29 cellular contexts compared by ENCODE assay signal in the genomic region with DNA sequence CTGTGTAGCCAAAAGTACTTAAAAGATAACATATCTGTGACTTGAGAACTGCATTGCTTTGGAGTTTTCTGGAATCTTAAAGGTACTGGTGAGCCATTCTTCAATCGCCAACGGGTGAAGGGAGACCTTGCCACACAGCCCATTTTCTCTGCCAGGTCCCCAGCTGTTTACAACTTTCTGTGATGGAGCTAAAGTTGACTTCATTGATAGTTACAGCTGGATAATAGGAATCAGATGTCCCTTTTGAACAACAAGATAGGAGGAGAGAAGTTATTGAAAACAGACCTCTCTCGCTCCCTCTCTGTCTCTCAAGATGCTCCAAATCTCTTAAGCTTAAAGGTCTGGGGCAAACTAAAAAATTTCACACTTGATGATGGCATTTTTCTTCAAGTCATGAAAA.
DNase-seq lines count a peak whose midpoint lies in the region; ATAC-seq, FAIRE-seq and TF ChIP-seq lines count a peak whose summit lies in the region.
"Had no signal": no experiment of that assay in that cellular context is flagged by ENCODE, and none has a peak within 500 bp of the region (broad histone marks: within the 10 kb centered on the region; RNA-seq: fewer than 3 reads in every experiment).

No MANE protein-coding gene starts in this region.

- no peak overlapping the region for H3K14ac ChIP-seq in H9 (ENCODE audit: insufficient read depth, low read length)

- H4K20me1 ChIP-seq in H9 (ENCODE audit: control insufficient read depth, insufficient read depth, insufficient read length), result no peaks in the 10 kb centered on the region

- no peak overlapping the region for H3K18ac ChIP-seq in H9 (ENCODE audit: insufficient read length, low read depth, low read length)

- WGBS in right cardiac atrium, result 43% methylated on average over 3 of the region's 3 CpGs
- WGBS in testis, 2 donors, result 46 to 49% methylated on average over 3 of the region's 3 CpGs
- no CpG with 5 or more reads among the region's 3 CpGs for WGBS in H9 (ENCODE audit: extremely low coverage, insufficient read length, low lambda C conversion rate)

- no peak for TF ChIP-seq CTCF in HFF-Myc (IDR thresholded peaks at IDR 0.05; ENCODE audit: low read depth, low read length, missing control alignments)
- no peak for TF ChIP-seq CTCF in testis (IDR thresholded peaks at IDR 0.05)
- no peak for TF ChIP-seq CTCF in H9 (conservative IDR thresholded peaks at IDR 0.05)

- H3K4me1 ChIP-seq in right cardiac atrium (ENCODE audit: control insufficient read depth, insufficient read depth, low read length) (peaks cover 5% of the 10 kb centered on the region), testis (peaks cover 52% of the 10 kb centered on the region), H9 (ENCODE audit: insufficient read depth, low read length) (no peaks in the 10 kb centered on the region)
- H3K4me1 ChIP-seq: foreskin keratinocyte had no signal

- no peak for ATAC-seq in right cardiac atrium
- no peak for ATAC-seq in GM18517 (IDR thresholded peaks at IDR 0.05; ENCODE audit: unreplicated experiment)
- ATAC-seq: activated CD8-positive, alpha-beta T cell treated with anti-CD3 and anti-CD28 coated beads, Interleukin-2, amount 10 ng/mL, durations not matched to agents 7 days and 5 days; activated naive CD8-positive, alpha-beta T cell treated with anti-CD3 and anti-CD28 coated beads, Interleukin-2, amount 50 U/mL, for 24 hours; foreskin keratinocyte; natural killer cell had no signal

- no peaks in the 10 kb centered on the region for H3K9me3 ChIP-seq in right cardiac atrium (ENCODE audit: control insufficient read depth, low read length)
- H3K9me3 ChIP-seq in testis, result no peaks in the 10 kb centered on the region
- no peaks in the 10 kb centered on the region for H3K9me3 ChIP-seq in H9 (ENCODE audit: control insufficient read depth, low read depth, low read length)
- H3K9me3 ChIP-seq: ovary, spleen had no signal

- intact Hi-C loops in right cardiac atrium (cut with DNase I), result loop anchor here in 1 of 4 donors (10.0 kb wide), 1 partner anchor 232 kb away; no protein-coding TSS in a partner anchor
- intact Hi-C loops in testis (cut with DNase I; ENCODE audit: low total_unique reads), result no loop called here

- H3K79me2 ChIP-seq in H9 (ENCODE audit: insufficient read depth, low read length), result no peaks in the 10 kb centered on the region

- no peak overlapping the region for H3K9ac ChIP-seq in H9 (ENCODE audit: extremely low read depth, insufficient read length, low read length)

- no peak overlapping the region for H2AK5ac ChIP-seq in H9 (ENCODE audit: insufficient read length, low read length)

- H2BK12ac ChIP-seq in H9 (ENCODE audit: insufficient read length, low read depth, low read length), result no peak overlapping the region

- peak overlapping the region; percentile 91 for H3K27ac ChIP-seq in right cardiac atrium (ENCODE audit: low read length)
- H3K27ac ChIP-seq in testis, result peak overlapping the region; percentile 74 to 83
- no peak overlapping the region for H3K27ac ChIP-seq in H9 (ENCODE audit: insufficient read length, low read depth, low read length)
- H3K27ac ChIP-seq: C4-2B, foreskin keratinocyte, spleen had no signal

- no peak overlapping the region for H3K56ac ChIP-seq in H9 (ENCODE audit: insufficient read length, low read depth, low read length)

- H2BK15ac ChIP-seq in H9 (ENCODE audit: low read depth, low read length), result no peak overlapping the region

- H4K5ac ChIP-seq in H9 (ENCODE audit: insufficient read length, low read depth, low read length), result no peak overlapping the region

- H2AFZ ChIP-seq in H9 (ENCODE audit: low read length), result no peak overlapping the region

- no peaks in the 10 kb centered on the region for H3K23me2 ChIP-seq in H9 (ENCODE audit: insufficient read length, low read depth, low read length, poor library complexity, severe bottlenecking)

- H3K79me1 ChIP-seq in H9 (ENCODE audit: insufficient read depth, low read depth, low read length, poor library complexity, severe bottlenecking), result no peaks in the 10 kb centered on the region

- peak; percentile 38 for DNase-seq in HFF-Myc (ENCODE audit: extremely low read depth, low read depth)
- peak; percentile 25 for DNase-seq in fibroblast of gingiva (ENCODE audit: low read depth)
- peak in 1 of 3 donors; percentile 69 for DNase-seq in right cardiac atrium
- DNase-seq in testis, result no peak
- DNase-seq in H9, result no peak
- no peak for DNase-seq in GM19239 (ENCODE audit: insufficient read length, low spot score)
- DNase-seq: activated CD8-positive, alpha-beta T cell treated with anti-CD3 and anti-CD28 coated beads, Interleukin-2, amount 10 ng/mL, durations not matched to agents 7 days and 5 days; activated effector memory CD4-positive, alpha-beta T cell treated with Interleukin-2 at 50 U/mL for 16 hours; activated naive CD8-positive, alpha-beta T cell treated with anti-CD3 and anti-CD28 coated beads, Interleukin-2, amount 50 U/mL, for 24 hours; activated T-cell treated with anti-CD3 and anti-CD28 coated beads for 4 hours; cerebellar nuclear complex; foreskin keratinocyte; hippocampal formation; immature natural killer cell; KG1; MM.1S; natural killer cell; NCI-H1417 treated with DMSO at 0.1 percent for 48 hours; NCI-H2081 treated with DMSO at 0.1 percent for 48 hours; NCI-H446; NCI-H82; ovary; retina; spleen; stimulated activated CD4-positive, alpha-beta T cell treated with anti-CD3 and anti-CD28 coated beads, Interleukin-2, amount 100 ng/mL, for 48 hours had no signal

- H3K36me3 Mint-ChIP-seq in H9 (ENCODE audit: insufficient read depth in 1 of 3, low read depth in 3 of 3), result peaks cover 15 to 25% (median 21%) of the 10 kb centered on the region in 3 experiments; a peak in 6 of 7 replicates

- H3K27ac Mint-ChIP-seq in H9, result no peak overlapping the region
- H3K27ac Mint-ChIP-seq: activated CD8-positive, alpha-beta T cell treated with anti-CD3 and anti-CD28 coated beads, Interleukin-2, amount 10 ng/mL, durations not matched to agents 7 days and 5 days; activated naive CD8-positive, alpha-beta T cell treated with anti-CD3 and anti-CD28 coated beads, Interleukin-2, amount 50 U/mL, for 24 hours; natural killer cell; T-helper 2 cell treated with Interferon-gamma antibody and Interleukin-4, amounts not matched to agents 5 μg/mL and 100 μg/mL, for 36 hours had no signal

- no peaks in the 10 kb centered on the region for H3K36me3 ChIP-seq in testis (ENCODE audit: low read depth, missing control alignments)
- H3K36me3 ChIP-seq: ovary had no signal

- H4K91ac ChIP-seq in H9 (ENCODE audit: insufficient read length, low read depth, low read length), result no peak overlapping the region

- no peak overlapping the region for H2BK20ac ChIP-seq in H9 (ENCODE audit: low read depth, low read length, poor library complexity, severe bottlenecking)

- H3K4me3 Mint-ChIP-seq in H9, result no peak overlapping the region
- H3K4me3 Mint-ChIP-seq: activated CD8-positive, alpha-beta T cell treated with anti-CD3 and anti-CD28 coated beads, Interleukin-2, amount 10 ng/mL, durations not matched to agents 7 days and 5 days; activated naive CD8-positive, alpha-beta T cell treated with anti-CD3 and anti-CD28 coated beads, Interleukin-2, amount 50 U/mL, for 24 hours; immature natural killer cell; natural killer cell; T-helper 2 cell treated with Interferon-gamma antibody and Interleukin-4, amounts not matched to agents 5 μg/mL and 100 μg/mL, for 36 hours had no signal

- H4K8ac ChIP-seq in H9 (replicated peaks; ENCODE audit: insufficient read length, low read depth, low read length), result no peak overlapping the region

- H3K4me3 ChIP-seq in HFF-Myc (replicated peaks; ENCODE audit: low read depth, low read length) (no peak overlapping the region), right cardiac atrium (ENCODE audit: low read length) (no peak overlapping the region), testis (no peak overlapping the region)
- H3K4me3 ChIP-seq: ovary, spleen had no signal

- peaks cover 2 to 7% of the 10 kb centered on the region in 2 experiments; a peak in 3 of 4 replicates for H3K4me1 Mint-ChIP-seq in H9

- no peak overlapping the region for H3K23ac ChIP-seq in H9 (ENCODE audit: insufficient read length, low read depth, low read length)

- H2BK120ac ChIP-seq in H9 (ENCODE audit: low read depth, low read length, poor library complexity, severe bottlenecking), result no peak overlapping the region

- peaks cover 0 to 3% of the 10 kb centered on the region in 2 experiments; a peak in 2 of 5 replicates for H3K9me3 Mint-ChIP-seq in H9
- H3K9me3 Mint-ChIP-seq: activated naive CD8-positive, alpha-beta T cell treated with anti-CD3 and anti-CD28 coated beads, Interleukin-2, amount 50 U/mL, for 24 hours; immature natural killer cell; natural killer cell; T-helper 2 cell treated with Interferon-gamma antibody and Interleukin-4, amounts not matched to agents 5 μg/mL and 100 μg/mL, for 36 hours had no signal

- H3K4me2 ChIP-seq in H9 (ENCODE audit: insufficient read depth, insufficient read length, low read length), result no peak overlapping the region

- no peak for TF ChIP-seq POLR2A in testis (IDR thresholded peaks at IDR 0.05)

- H3T11ph ChIP-seq in H9 (ENCODE audit: low read length), result no peak overlapping the region

- H3K4ac ChIP-seq in H9 (ENCODE audit: low read depth, low read length), result no peak overlapping the region

- H3K27me3 ChIP-seq in right cardiac atrium (ENCODE audit: control insufficient read depth, insufficient read depth) (no peaks in the 10 kb centered on the region), testis (no peaks in the 10 kb centered on the region), H9 (ENCODE audit: insufficient read depth, low read length) (no peaks in the 10 kb centered on the region)
- H3K27me3 ChIP-seq: foreskin keratinocyte, ovary, spleen had no signal

- no peaks in the 10 kb centered on the region for H3K27me3 Mint-ChIP-seq in H9 (ENCODE audit: low read depth)
- H3K27me3 Mint-ChIP-seq: activated naive CD8-positive, alpha-beta T cell treated with anti-CD3 and anti-CD28 coated beads, Interleukin-2, amount 50 U/mL, for 24 hours had no signal

- no peak overlapping the region for H2BK5ac ChIP-seq in H9 (ENCODE audit: insufficient read length, low read length)

- no peak for FAIRE-seq in GM19239 (lab: Jason Lieb, UNC)
- FAIRE-seq: endothelial cell of umbilical vein had no signal

Comparison
In these comparisons a context has a peak if more than half of its experiments do, and no peak if none do; other contexts are left out.
1. DNase-seq: peak in HFF-Myc (single experiment) and fibroblast of gingiva (single experiment); none in testis (single experiment), H9 (single experiment) and GM19239 (single experiment).